Comparison of ENCODE assay signal across 2 cellular contexts in the genomic region with DNA sequence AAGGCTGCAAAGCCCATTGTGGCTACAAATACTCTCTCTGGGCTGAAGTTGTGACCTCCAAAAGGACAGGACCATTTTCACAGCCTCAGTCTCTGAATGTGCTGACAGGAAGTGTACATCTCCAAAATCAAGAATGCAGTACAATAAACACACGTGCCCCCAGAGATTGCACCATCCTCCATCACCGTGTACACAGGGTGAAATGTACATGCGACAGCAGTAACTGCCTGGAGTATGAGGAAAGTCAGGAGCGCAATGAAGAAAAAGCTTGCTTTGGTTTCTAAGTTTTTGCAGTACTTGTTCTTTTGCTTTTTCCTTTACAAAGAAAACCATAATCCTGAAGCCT.
A peak's percentile ranks its signal among the peaks of the same experiment; 100 is the strongest.
TF ChIP-seq lines count a peak whose summit lies in the region.

No MANE protein-coding gene starts in this region.

TF ChIP-seq in IMR-90, 13 proteins besides CTCF, POLR2A, EP300 and RAD21:
- TF ChIP-seq CEBPB (IDR thresholded peaks at IDR 0.05; ENCODE audit: low read depth, low read length) = peak; percentile 79
- peak; percentile 82; the same call in 1 of the 2 replicates for TF ChIP-seq BHLHE40 (IDR thresholded peaks at IDR 0.05; ENCODE audit: low read depth, low read length)
- TF ChIP-seq SMC3 (IDR thresholded peaks at IDR 0.05; ENCODE audit: low read depth, low read length) = no peak
- peak; percentile 33; the same call in 1 of the 2 replicates for TF ChIP-seq USF2 (IDR thresholded peaks at IDR 0.05; ENCODE audit: low read depth, low read length)

TF ChIP-seq in HepG2, 621 proteins besides CTCF, POLR2A, EP300 and RAD21 (continues in another document):
- TF ChIP-seq ZNF775 (CRISPR knock-in tag; IDR thresholded peaks at IDR 0.05; ENCODE audit: borderline replicate concordance) = no peak
- TF ChIP-seq, protein P1, sequence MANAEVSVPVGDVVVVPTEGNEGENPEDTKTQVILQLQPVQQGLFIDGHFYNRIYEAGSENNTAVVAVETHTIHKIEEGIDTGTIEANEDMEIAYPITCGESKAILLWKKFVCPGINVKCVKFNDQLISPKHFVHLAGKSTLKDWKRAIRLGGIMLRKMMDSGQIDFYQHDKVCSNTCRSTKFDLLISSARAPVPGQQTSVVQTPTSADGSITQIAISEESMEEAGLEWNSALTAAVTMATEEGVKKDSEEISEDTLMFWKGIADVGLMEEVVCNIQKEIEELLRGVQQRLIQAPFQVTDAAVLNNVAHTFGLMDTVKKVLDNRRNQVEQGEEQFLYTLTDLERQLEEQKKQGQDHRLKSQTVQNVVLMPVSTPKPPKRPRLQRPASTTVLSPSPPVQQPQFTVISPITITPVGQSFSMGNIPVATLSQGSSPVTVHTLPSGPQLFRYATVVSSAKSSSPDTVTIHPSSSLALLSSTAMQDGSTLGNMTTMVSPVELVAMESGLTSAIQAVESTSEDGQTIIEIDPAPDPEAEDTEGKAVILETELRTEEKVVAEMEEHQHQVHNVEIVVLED (CRISPR knock-in tag; IDR thresholded peaks at IDR 0.05; ENCODE audit: borderline replicate concordance) = no peak
- TF ChIP-seq ZNF160 (CRISPR knock-in tag; IDR thresholded peaks at IDR 0.05) = no peak
- TF ChIP-seq ZNF280D (CRISPR knock-in tag; IDR thresholded peaks at IDR 0.05) = no peak
- TF ChIP-seq FOXA3 (CRISPR knock-in tag; IDR thresholded peaks at IDR 0.05) = peak; percentile 80
- peak; percentile 77 for TF ChIP-seq RARA (CRISPR knock-in tag; IDR thresholded peaks at IDR 0.05)
- TF ChIP-seq SP4 (CRISPR knock-in tag; IDR thresholded peaks at IDR 0.05) = no peak
- no peak for TF ChIP-seq PHF8 (CRISPR knock-in tag; IDR thresholded peaks at IDR 0.05)
- TF ChIP-seq SIN3A (IDR thresholded peaks at IDR 0.05; ENCODE audit: borderline replicate concordance, low read depth, low read length) = 0 out of 2 replicates have a peak, but pooled peaks have one; percentile 35
- TF ChIP-seq, protein P2, sequence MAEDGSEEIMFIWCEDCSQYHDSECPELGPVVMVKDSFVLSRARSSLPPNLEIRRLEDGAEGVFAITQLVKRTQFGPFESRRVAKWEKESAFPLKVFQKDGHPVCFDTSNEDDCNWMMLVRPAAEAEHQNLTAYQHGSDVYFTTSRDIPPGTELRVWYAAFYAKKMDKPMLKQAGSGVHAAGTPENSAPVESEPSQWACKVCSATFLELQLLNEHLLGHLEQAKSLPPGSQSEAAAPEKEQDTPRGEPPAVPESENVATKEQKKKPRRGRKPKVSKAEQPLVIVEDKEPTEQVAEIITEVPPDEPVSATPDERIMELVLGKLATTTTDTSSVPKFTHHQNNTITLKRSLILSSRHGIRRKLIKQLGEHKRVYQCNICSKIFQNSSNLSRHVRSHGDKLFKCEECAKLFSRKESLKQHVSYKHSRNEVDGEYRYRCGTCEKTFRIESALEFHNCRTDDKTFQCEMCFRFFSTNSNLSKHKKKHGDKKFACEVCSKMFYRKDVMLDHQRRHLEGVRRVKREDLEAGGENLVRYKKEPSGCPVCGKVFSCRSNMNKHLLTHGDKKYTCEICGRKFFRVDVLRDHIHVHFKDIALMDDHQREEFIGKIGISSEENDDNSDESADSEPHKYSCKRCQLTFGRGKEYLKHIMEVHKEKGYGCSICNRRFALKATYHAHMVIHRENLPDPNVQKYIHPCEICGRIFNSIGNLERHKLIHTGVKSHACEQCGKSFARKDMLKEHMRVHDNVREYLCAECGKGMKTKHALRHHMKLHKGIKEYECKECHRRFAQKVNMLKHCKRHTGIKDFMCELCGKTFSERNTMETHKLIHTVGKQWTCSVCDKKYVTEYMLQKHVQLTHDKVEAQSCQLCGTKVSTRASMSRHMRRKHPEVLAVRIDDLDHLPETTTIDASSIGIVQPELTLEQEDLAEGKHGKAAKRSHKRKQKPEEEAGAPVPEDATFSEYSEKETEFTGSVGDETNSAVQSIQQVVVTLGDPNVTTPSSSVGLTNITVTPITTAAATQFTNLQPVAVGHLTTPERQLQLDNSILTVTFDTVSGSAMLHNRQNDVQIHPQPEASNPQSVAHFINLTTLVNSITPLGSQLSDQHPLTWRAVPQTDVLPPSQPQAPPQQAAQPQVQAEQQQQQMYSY (CRISPR knock-in tag; IDR thresholded peaks at IDR 0.05) = no peak
- TF ChIP-seq, protein P3, sequence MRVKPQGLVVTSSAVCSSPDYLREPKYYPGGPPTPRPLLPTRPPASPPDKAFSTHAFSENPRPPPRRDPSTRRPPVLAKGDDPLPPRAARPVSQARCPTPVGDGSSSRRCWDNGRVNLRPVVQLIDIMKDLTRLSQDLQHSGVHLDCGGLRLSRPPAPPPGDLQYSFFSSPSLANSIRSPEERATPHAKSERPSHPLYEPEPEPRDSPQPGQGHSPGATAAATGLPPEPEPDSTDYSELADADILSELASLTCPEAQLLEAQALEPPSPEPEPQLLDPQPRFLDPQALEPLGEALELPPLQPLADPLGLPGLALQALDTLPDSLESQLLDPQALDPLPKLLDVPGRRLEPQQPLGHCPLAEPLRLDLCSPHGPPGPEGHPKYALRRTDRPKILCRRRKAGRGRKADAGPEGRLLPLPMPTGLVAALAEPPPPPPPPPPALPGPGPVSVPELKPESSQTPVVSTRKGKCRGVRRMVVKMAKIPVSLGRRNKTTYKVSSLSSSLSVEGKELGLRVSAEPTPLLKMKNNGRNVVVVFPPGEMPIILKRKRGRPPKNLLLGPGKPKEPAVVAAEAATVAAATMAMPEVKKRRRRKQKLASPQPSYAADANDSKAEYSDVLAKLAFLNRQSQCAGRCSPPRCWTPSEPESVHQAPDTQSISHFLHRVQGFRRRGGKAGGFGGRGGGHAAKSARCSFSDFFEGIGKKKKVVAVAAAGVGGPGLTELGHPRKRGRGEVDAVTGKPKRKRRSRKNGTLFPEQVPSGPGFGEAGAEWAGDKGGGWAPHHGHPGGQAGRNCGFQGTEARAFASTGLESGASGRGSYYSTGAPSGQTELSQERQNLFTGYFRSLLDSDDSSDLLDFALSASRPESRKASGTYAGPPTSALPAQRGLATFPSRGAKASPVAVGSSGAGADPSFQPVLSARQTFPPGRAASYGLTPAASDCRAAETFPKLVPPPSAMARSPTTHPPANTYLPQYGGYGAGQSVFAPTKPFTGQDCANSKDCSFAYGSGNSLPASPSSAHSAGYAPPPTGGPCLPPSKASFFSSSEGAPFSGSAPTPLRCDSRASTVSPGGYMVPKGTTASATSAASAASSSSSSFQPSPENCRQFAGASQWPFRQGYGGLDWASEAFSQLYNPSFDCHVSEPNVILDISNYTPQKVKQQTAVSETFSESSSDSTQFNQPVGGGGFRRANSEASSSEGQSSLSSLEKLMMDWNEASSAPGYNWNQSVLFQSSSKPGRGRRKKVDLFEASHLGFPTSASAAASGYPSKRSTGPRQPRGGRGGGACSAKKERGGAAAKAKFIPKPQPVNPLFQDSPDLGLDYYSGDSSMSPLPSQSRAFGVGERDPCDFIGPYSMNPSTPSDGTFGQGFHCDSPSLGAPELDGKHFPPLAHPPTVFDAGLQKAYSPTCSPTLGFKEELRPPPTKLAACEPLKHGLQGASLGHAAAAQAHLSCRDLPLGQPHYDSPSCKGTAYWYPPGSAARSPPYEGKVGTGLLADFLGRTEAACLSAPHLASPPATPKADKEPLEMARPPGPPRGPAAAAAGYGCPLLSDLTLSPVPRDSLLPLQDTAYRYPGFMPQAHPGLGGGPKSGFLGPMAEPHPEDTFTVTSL (CRISPR knock-in tag; IDR thresholded peaks at IDR 0.05; ENCODE audit: borderline replicate concordance) = peak; percentile 25; the same call in 1 of the 2 replicates
- TF ChIP-seq ZNF543 (CRISPR knock-in tag; IDR thresholded peaks at IDR 0.05) = no peak
- TF ChIP-seq ZMAT3 (CRISPR knock-in tag; conservative IDR thresholded peaks at IDR 0.05) = no peak
- no peak for TF ChIP-seq ZSCAN20 (CRISPR knock-in tag; IDR thresholded peaks at IDR 0.05; ENCODE audit: borderline replicate concordance)
- TF ChIP-seq ZNF317 (CRISPR knock-in tag; IDR thresholded peaks at IDR 0.05) = 0 out of 2 replicates have a peak, but pooled peaks have one; percentile 41
- TF ChIP-seq ZNF124 (CRISPR knock-in tag; IDR thresholded peaks at IDR 0.05) = no peak
- no peak for TF ChIP-seq ZZZ3 (CRISPR knock-in tag; IDR thresholded peaks at IDR 0.05; ENCODE audit: borderline replicate concordance)
- TF ChIP-seq GRHL1 (CRISPR knock-in tag; conservative IDR thresholded peaks at IDR 0.05) = no peak
- TF ChIP-seq RFXAP (CRISPR knock-in tag; IDR thresholded peaks at IDR 0.05; ENCODE audit: borderline replicate concordance) = no peak
- 0 out of 2 replicates have a peak, but pooled peaks have one; percentile 32 for TF ChIP-seq HDAC1 (CRISPR knock-in tag; IDR thresholded peaks at IDR 0.05)
- TF ChIP-seq GABPB1 (CRISPR knock-in tag; IDR thresholded peaks at IDR 0.05) = peak; percentile 46; the same call in 1 of the 2 replicates
- TF ChIP-seq KDM4B (CRISPR knock-in tag; IDR thresholded peaks at IDR 0.05) = no peak
- TF ChIP-seq TFE3 (CRISPR knock-in tag; IDR thresholded peaks at IDR 0.05) = peak; percentile 67; the same call in 1 of the 2 replicates
- no peak for TF ChIP-seq ZNF839 (CRISPR knock-in tag; IDR thresholded peaks at IDR 0.05; ENCODE audit: borderline replicate concordance)
- 0 out of 2 replicates have a peak, but pooled peaks have one; percentile 31 for TF ChIP-seq ZNF788 (CRISPR knock-in tag; IDR thresholded peaks at IDR 0.05; ENCODE audit: borderline replicate concordance)
- no peak for TF ChIP-seq FOXP1 (IDR thresholded peaks at IDR 0.05)
- TF ChIP-seq FOXP1 (CRISPR knock-in tag; IDR thresholded peaks at IDR 0.05) = peak; percentile 80
- no peak for TF ChIP-seq ZNF687 (CRISPR knock-in tag; IDR thresholded peaks at IDR 0.05)
- TF ChIP-seq ZNF773 (CRISPR knock-in tag; IDR thresholded peaks at IDR 0.05; ENCODE audit: borderline replicate concordance) = no peak
- TF ChIP-seq SAP130 (CRISPR knock-in tag; IDR thresholded peaks at IDR 0.05; ENCODE audit: low read depth) = peak; percentile 73
- no peak for TF ChIP-seq ATF1 (CRISPR knock-in tag; IDR thresholded peaks at IDR 0.05)
- TF ChIP-seq TEAD3 (CRISPR knock-in tag; optimal IDR thresholded peaks at IDR 0.05; ENCODE audit: borderline replicate concordance) = peak; percentile 63
- no peak for TF ChIP-seq ZSCAN12 (CRISPR knock-in tag; IDR thresholded peaks at IDR 0.05)
